1 cellular context compared by ENCODE assay signal in the genomic region with DNA sequence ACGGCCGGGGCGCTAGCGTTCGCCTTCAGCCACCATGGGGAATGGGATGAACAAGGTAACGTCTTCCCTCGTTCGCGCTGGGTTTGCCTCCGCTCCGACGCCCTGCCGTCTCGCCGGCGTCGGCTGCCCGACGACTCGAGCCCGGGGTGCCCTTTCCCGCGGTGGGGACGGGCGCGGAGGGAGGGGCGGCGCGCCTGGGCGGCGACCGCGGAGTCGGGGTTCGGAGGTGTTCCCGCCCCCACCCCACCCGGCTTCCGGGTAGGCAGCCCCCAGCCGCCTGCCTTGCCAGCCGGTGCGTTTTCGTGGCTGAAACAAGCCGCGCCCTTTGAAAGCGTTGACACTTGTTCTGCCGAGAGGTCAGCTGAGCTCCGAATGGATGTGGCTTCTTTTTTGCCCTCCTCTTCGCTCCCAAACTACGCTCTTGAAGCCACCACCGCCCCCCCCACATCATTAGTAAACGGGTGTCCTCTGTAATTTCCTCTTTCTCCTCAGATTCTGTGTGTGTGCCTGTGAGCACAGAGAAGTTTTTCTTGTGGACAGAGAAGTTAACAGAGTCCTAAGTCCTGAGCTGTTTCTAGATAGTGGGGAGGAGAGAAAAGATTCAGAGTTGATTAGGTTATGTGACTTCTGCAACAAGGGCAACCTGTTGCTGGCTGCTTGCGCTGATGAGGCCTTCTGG.
TF ChIP-seq lines count a peak whose summit lies in the region.

No MANE protein-coding gene starts in this region.

TF ChIP-seq in K562, 482 proteins besides CTCF, POLR2A, EP300 and RAD21 (continued from another document and continues in another):
- TF ChIP-seq, protein P1, sequence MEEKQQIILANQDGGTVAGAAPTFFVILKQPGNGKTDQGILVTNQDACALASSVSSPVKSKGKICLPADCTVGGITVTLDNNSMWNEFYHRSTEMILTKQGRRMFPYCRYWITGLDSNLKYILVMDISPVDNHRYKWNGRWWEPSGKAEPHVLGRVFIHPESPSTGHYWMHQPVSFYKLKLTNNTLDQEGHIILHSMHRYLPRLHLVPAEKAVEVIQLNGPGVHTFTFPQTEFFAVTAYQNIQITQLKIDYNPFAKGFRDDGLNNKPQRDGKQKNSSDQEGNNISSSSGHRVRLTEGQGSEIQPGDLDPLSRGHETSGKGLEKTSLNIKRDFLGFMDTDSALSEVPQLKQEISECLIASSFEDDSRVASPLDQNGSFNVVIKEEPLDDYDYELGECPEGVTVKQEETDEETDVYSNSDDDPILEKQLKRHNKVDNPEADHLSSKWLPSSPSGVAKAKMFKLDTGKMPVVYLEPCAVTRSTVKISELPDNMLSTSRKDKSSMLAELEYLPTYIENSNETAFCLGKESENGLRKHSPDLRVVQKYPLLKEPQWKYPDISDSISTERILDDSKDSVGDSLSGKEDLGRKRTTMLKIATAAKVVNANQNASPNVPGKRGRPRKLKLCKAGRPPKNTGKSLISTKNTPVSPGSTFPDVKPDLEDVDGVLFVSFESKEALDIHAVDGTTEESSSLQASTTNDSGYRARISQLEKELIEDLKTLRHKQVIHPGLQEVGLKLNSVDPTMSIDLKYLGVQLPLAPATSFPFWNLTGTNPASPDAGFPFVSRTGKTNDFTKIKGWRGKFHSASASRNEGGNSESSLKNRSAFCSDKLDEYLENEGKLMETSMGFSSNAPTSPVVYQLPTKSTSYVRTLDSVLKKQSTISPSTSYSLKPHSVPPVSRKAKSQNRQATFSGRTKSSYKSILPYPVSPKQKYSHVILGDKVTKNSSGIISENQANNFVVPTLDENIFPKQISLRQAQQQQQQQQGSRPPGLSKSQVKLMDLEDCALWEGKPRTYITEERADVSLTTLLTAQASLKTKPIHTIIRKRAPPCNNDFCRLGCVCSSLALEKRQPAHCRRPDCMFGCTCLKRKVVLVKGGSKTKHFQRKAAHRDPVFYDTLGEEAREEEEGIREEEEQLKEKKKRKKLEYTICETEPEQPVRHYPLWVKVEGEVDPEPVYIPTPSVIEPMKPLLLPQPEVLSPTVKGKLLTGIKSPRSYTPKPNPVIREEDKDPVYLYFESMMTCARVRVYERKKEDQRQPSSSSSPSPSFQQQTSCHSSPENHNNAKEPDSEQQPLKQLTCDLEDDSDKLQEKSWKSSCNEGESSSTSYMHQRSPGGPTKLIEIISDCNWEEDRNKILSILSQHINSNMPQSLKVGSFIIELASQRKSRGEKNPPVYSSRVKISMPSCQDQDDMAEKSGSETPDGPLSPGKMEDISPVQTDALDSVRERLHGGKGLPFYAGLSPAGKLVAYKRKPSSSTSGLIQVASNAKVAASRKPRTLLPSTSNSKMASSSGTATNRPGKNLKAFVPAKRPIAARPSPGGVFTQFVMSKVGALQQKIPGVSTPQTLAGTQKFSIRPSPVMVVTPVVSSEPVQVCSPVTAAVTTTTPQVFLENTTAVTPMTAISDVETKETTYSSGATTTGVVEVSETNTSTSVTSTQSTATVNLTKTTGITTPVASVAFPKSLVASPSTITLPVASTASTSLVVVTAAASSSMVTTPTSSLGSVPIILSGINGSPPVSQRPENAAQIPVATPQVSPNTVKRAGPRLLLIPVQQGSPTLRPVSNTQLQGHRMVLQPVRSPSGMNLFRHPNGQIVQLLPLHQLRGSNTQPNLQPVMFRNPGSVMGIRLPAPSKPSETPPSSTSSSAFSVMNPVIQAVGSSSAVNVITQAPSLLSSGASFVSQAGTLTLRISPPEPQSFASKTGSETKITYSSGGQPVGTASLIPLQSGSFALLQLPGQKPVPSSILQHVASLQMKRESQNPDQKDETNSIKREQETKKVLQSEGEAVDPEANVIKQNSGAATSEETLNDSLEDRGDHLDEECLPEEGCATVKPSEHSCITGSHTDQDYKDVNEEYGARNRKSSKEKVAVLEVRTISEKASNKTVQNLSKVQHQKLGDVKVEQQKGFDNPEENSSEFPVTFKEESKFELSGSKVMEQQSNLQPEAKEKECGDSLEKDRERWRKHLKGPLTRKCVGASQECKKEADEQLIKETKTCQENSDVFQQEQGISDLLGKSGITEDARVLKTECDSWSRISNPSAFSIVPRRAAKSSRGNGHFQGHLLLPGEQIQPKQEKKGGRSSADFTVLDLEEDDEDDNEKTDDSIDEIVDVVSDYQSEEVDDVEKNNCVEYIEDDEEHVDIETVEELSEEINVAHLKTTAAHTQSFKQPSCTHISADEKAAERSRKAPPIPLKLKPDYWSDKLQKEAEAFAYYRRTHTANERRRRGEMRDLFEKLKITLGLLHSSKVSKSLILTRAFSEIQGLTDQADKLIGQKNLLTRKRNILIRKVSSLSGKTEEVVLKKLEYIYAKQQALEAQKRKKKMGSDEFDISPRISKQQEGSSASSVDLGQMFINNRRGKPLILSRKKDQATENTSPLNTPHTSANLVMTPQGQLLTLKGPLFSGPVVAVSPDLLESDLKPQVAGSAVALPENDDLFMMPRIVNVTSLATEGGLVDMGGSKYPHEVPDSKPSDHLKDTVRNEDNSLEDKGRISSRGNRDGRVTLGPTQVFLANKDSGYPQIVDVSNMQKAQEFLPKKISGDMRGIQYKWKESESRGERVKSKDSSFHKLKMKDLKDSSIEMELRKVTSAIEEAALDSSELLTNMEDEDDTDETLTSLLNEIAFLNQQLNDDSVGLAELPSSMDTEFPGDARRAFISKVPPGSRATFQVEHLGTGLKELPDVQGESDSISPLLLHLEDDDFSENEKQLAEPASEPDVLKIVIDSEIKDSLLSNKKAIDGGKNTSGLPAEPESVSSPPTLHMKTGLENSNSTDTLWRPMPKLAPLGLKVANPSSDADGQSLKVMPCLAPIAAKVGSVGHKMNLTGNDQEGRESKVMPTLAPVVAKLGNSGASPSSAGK (IDR thresholded peaks at IDR 0.05) = peak; percentile 82
- TF ChIP-seq, protein P2, sequence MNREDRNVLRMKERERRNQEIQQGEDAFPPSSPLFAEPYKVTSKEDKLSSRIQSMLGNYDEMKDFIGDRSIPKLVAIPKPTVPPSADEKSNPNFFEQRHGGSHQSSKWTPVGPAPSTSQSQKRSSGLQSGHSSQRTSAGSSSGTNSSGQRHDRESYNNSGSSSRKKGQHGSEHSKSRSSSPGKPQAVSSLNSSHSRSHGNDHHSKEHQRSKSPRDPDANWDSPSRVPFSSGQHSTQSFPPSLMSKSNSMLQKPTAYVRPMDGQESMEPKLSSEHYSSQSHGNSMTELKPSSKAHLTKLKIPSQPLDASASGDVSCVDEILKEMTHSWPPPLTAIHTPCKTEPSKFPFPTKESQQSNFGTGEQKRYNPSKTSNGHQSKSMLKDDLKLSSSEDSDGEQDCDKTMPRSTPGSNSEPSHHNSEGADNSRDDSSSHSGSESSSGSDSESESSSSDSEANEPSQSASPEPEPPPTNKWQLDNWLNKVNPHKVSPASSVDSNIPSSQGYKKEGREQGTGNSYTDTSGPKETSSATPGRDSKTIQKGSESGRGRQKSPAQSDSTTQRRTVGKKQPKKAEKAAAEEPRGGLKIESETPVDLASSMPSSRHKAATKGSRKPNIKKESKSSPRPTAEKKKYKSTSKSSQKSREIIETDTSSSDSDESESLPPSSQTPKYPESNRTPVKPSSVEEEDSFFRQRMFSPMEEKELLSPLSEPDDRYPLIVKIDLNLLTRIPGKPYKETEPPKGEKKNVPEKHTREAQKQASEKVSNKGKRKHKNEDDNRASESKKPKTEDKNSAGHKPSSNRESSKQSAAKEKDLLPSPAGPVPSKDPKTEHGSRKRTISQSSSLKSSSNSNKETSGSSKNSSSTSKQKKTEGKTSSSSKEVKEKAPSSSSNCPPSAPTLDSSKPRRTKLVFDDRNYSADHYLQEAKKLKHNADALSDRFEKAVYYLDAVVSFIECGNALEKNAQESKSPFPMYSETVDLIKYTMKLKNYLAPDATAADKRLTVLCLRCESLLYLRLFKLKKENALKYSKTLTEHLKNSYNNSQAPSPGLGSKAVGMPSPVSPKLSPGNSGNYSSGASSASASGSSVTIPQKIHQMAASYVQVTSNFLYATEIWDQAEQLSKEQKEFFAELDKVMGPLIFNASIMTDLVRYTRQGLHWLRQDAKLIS (CRISPR knock-in tag; IDR thresholded peaks at IDR 0.05) = 0 out of 2 replicates have a peak, but pooled peaks have one; percentile 53
- peak; percentile 1; the same call in 1 of the 2 replicates for TF ChIP-seq CXXC5 (CRISPR knock-in tag; IDR thresholded peaks at IDR 0.05)
- no peak for TF ChIP-seq ZNF354B (CRISPR knock-in tag; IDR thresholded peaks at IDR 0.05)
- TF ChIP-seq CEBPG (CRISPR knock-in tag; IDR thresholded peaks at IDR 0.05) = no peak
- 0 out of 4 replicates have a peak, but pooled peaks of 1 of the 2 experiments have one; percentile 11 for TF ChIP-seq CEBPG (tag; conservative IDR thresholded peaks at IDR 0.05 in 1 of 2, IDR thresholded peaks at IDR 0.05 in 1 of 2)
- TF ChIP-seq, protein P3, sequence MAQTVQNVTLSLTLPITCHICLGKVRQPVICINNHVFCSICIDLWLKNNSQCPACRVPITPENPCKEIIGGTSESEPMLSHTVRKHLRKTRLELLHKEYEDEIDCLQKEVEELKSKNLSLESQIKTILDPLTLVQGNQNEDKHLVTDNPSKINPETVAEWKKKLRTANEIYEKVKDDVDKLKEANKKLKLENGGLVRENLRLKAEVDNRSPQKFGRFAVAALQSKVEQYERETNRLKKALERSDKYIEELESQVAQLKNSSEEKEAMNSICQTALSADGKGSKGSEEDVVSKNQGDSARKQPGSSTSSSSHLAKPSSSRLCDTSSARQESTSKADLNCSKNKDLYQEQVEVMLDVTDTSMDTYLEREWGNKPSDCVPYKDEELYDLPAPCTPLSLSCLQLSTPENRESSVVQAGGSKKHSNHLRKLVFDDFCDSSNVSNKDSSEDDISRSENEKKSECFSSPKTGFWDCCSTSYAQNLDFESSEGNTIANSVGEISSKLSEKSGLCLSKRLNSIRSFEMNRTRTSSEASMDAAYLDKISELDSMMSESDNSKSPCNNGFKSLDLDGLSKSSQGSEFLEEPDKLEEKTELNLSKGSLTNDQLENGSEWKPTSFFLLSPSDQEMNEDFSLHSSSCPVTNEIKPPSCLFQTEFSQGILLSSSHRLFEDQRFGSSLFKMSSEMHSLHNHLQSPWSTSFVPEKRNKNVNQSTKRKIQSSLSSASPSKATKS (CRISPR knock-in tag; IDR thresholded peaks at IDR 0.05) = no peak
- TF ChIP-seq TOE1 (IDR thresholded peaks at IDR 0.05; ENCODE audit: borderline replicate concordance) = no peak
- no peak for TF ChIP-seq TOE1 (CRISPR knock-in tag; IDR thresholded peaks at IDR 0.05; ENCODE audit: borderline replicate concordance, low read depth)
- TF ChIP-seq TRIM24 (IDR thresholded peaks at IDR 0.05) = no peak
- TF ChIP-seq CBX3 (IDR thresholded peaks at IDR 0.05; ENCODE audit: borderline replicate concordance in 1 of 2, low read length in 2 of 2) = no peak
- TF ChIP-seq, protein P4, sequence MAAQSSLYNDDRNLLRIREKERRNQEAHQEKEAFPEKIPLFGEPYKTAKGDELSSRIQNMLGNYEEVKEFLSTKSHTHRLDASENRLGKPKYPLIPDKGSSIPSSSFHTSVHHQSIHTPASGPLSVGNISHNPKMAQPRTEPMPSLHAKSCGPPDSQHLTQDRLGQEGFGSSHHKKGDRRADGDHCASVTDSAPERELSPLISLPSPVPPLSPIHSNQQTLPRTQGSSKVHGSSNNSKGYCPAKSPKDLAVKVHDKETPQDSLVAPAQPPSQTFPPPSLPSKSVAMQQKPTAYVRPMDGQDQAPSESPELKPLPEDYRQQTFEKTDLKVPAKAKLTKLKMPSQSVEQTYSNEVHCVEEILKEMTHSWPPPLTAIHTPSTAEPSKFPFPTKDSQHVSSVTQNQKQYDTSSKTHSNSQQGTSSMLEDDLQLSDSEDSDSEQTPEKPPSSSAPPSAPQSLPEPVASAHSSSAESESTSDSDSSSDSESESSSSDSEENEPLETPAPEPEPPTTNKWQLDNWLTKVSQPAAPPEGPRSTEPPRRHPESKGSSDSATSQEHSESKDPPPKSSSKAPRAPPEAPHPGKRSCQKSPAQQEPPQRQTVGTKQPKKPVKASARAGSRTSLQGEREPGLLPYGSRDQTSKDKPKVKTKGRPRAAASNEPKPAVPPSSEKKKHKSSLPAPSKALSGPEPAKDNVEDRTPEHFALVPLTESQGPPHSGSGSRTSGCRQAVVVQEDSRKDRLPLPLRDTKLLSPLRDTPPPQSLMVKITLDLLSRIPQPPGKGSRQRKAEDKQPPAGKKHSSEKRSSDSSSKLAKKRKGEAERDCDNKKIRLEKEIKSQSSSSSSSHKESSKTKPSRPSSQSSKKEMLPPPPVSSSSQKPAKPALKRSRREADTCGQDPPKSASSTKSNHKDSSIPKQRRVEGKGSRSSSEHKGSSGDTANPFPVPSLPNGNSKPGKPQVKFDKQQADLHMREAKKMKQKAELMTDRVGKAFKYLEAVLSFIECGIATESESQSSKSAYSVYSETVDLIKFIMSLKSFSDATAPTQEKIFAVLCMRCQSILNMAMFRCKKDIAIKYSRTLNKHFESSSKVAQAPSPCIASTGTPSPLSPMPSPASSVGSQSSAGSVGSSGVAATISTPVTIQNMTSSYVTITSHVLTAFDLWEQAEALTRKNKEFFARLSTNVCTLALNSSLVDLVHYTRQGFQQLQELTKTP (IDR thresholded peaks at IDR 0.05; ENCODE audit: low read depth in 1 of 2, partially characterized antibody in 2 of 2) = no peak
- TF ChIP-seq IFI16 (CRISPR knock-in tag; IDR thresholded peaks at IDR 0.05) = no peak
- TF ChIP-seq SMAD1 (IDR thresholded peaks at IDR 0.05; ENCODE audit: low read depth, low read length, partially characterized antibody) = no peak
- TF ChIP-seq RBFOX2 (IDR thresholded peaks at IDR 0.05; ENCODE audit: low read depth, low read length) = peak; percentile 72
- TF ChIP-seq NFE2L1 (tag; IDR thresholded peaks at IDR 0.05; ENCODE audit: borderline replicate concordance, low read depth) = no peak
- no peak; the same call in 1 of the 2 replicates for TF ChIP-seq EGR1 (conservative IDR thresholded peaks at IDR 0.05)
- no peak for TF ChIP-seq NR2F6 (CRISPR knock-in tag; IDR thresholded peaks at IDR 0.05)
- TF ChIP-seq, protein P5, sequence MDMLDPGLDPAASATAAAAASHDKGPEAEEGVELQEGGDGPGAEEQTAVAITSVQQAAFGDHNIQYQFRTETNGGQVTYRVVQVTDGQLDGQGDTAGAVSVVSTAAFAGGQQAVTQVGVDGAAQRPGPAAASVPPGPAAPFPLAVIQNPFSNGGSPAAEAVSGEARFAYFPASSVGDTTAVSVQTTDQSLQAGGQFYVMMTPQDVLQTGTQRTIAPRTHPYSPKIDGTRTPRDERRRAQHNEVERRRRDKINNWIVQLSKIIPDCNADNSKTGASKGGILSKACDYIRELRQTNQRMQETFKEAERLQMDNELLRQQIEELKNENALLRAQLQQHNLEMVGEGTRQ (CRISPR knock-in tag; IDR thresholded peaks at IDR 0.05) = no peak
- TF ChIP-seq, protein P6, sequence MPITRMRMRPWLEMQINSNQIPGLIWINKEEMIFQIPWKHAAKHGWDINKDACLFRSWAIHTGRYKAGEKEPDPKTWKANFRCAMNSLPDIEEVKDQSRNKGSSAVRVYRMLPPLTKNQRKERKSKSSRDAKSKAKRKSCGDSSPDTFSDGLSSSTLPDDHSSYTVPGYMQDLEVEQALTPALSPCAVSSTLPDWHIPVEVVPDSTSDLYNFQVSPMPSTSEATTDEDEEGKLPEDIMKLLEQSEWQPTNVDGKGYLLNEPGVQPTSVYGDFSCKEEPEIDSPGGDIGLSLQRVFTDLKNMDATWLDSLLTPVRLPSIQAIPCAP (CRISPR knock-in tag; IDR thresholded peaks at IDR 0.05; ENCODE audit: borderline replicate concordance) = no peak
- 0 out of 2 replicates have a peak, but pooled peaks have one; percentile 15 for TF ChIP-seq CBX1 (IDR thresholded peaks at IDR 0.05; ENCODE audit: low read depth)
